16 cellular contexts compared by ENCODE assay signal in genomic region chr3:30418443-30418842, GRCh38.
"Had no signal": no experiment of that assay in that cellular context is flagged by ENCODE, and none has a peak within 500 bp of the region (broad histone marks: within the 10 kb centered on the region; RNA-seq: fewer than 3 reads in every experiment).

No MANE protein-coding gene starts in this region.

- DNase-seq: activated CD4-positive, alpha-beta memory T cell treated with anti-CD3 and anti-CD28 coated beads, Interleukin-2, amount 10 ng/mL, durations not matched to agents 7 days and 5 days; activated CD4-positive, alpha-beta T cell treated with anti-CD3 and anti-CD28 coated beads for 4 hours; activated CD8-positive, alpha-beta memory T cell treated with anti-CD3 and anti-CD28 coated beads, Interleukin-2, amount 10 ng/mL, durations not matched to agents 7 days and 5 days; central memory CD4-positive, alpha-beta T cell; left cardiac atrium; mesendoderm; naive thymus-derived CD8-positive, alpha-beta T cell; sigmoid colon; spleen; stimulated activated CD4-positive, alpha-beta T cell treated with anti-CD3 and anti-CD28 coated beads, Interleukin-4, amount 100 ng/mL, for 4 hours; upper lobe of left lung had no signal

- H3K79me2 ChIP-seq: hepatocyte, parathyroid adenoma had no signal

- H3K36me3 ChIP-seq: sigmoid colon, spleen, thoracic aorta, upper lobe of left lung had no signal

- H3K4me1 ChIP-seq: parathyroid adenoma, sigmoid colon, spleen had no signal

- ATAC-seq: activated CD8-positive, alpha-beta memory T cell treated with anti-CD3 and anti-CD28 coated beads, Interleukin-2, amount 10 ng/mL, durations not matched to agents 7 days and 5 days; left cardiac atrium; naive thymus-derived CD8-positive, alpha-beta T cell; stimulated activated memory B cell treated with anti-CD40 and anti-IgM and Interleukin-4, amounts not matched to agents 10 μg/mL and 1 μg/mL and 100 μg/mL, for 72 hours had no signal

- H3K27ac ChIP-seq: coronary artery, hepatocyte, parathyroid adenoma, sigmoid colon, spleen, thoracic aorta, upper lobe of left lung had no signal

- H3K9me3 ChIP-seq: sigmoid colon, spleen, thoracic aorta, upper lobe of left lung had no signal

- H2AFZ ChIP-seq: hepatocyte, parathyroid adenoma had no signal

- H3K27me3 ChIP-seq: hepatocyte, sigmoid colon, spleen, upper lobe of left lung had no signal

- H3K4me2 ChIP-seq: hepatocyte had no signal

- H3K4me3 ChIP-seq: coronary artery, hepatocyte, sigmoid colon, spleen, thoracic aorta, upper lobe of left lung had no signal

- H3K9ac ChIP-seq: parathyroid adenoma had no signal
